In the genomic region with DNA sequence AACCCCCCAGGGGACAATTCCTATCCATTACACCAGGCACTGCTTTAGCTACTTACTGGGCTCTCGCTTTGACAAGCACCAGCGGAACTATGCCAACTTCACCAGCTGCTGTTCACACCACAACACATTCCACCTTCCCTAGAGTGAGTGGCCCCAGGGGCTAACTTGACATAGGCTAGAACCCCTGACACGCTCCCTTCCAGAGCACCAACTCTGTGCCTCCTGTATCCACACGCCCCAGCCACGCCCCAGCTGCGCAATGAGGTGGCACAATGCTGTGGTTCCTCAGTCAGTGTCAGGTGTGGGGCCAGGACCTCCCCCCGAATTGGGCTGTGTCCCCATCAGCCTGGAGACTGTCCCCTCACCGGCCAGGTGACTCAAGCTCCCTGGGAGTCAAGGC, we compare ENCODE assay signal across 27 cellular contexts. TPM values are rescaled to one million over a fixed set of nuclear protein-coding genes. Genes with fewer than 3 reads are reported as not detected.
A peak's percentile ranks its signal among the peaks of the same experiment; 100 is the strongest.
DNase-seq lines count a peak whose midpoint lies in the region; ATAC-seq and TF ChIP-seq lines count a peak whose summit lies in the region.
"Had no signal": no experiment of that assay in that cellular context is flagged by ENCODE, and none has a peak within 500 bp of the region (broad histone marks: within the 10 kb centered on the region; RNA-seq: fewer than 3 reads in every experiment).

No MANE protein-coding gene starts in this region.

- intact Hi-C loops in heart left ventricle (cut with DNase I) = loop anchor here in 2 of 10 donors (5.0 kb wide), 1 partner anchor 34 kb away; no protein-coding TSS in a partner anchor

- H3K4me3 ChIP-seq in heart left ventricle = no peak overlapping the region
- peak overlapping the region in 1 of 2 experiments; percentile 16 for H3K4me3 ChIP-seq in neutrophil (ENCODE audit: low read depth in 1 of 2, low read length in 1 of 2)
- H3K4me3 ChIP-seq in smooth muscle cell = no peak overlapping the region

- H3K4me1 ChIP-seq in heart left ventricle (peaks cover 0 to 51% (median 29%) of the 10 kb centered on the region in 12 donors), neutrophil (ENCODE audit: control insufficient read depth in 1 of 2, insufficient read depth in 1 of 2, low read depth in 1 of 2, low read length in 1 of 2) (peaks cover 71 to 73% of the 10 kb centered on the region in 2 experiments), smooth muscle cell (ENCODE audit: low read depth) (peaks cover 8% of the 10 kb centered on the region)

- H2AFZ ChIP-seq in smooth muscle cell (ENCODE audit: low read depth) = no peak overlapping the region

- H3K9me3 ChIP-seq in heart left ventricle (no peaks in the 10 kb centered on the region), neutrophil (no peaks in the 10 kb centered on the region), smooth muscle cell (replicated peaks; ENCODE audit: low read depth) (no peaks in the 10 kb centered on the region)

- WGBS in heart left ventricle, 4 donors = 63 to 81% (median 74%) methylated on average over 8 of the region's 8 CpGs
- WGBS in smooth muscle cell (ENCODE audit: low lambda C conversion rate) = 96% methylated on average over 8 of the region's 8 CpGs

- H3F3A ChIP-seq in smooth muscle cell (ENCODE audit: low read depth) = no peaks in the 10 kb centered on the region

- H4K20me1 ChIP-seq in smooth muscle cell (ENCODE audit: low read depth) = no peaks in the 10 kb centered on the region

- TF ChIP-seq CTCF in heart left ventricle (IDR thresholded peaks at IDR 0.05) = no peak
- no peak for TF ChIP-seq CTCF in neutrophil (IDR thresholded peaks at IDR 0.05)
- no peak for TF ChIP-seq CTCF in smooth muscle cell (IDR thresholded peaks at IDR 0.05; ENCODE audit: borderline replicate concordance, insufficient read depth, poor library complexity, severe bottlenecking)

- H3K27ac ChIP-seq in heart left ventricle (peak overlapping the region in 9 of 12 donors; percentile 5 to 71 (median 50)), neutrophil (peak overlapping the region; percentile 85), smooth muscle cell (ENCODE audit: low read depth) (no peak overlapping the region)
- H3K27ac ChIP-seq: 22Rv1, HL-60 had no signal

- ATAC-seq in heart left ventricle = peak in 3 of 4 donors; percentile 19 to 55 (median 32)
- ATAC-seq in GM19463 (IDR thresholded peaks at IDR 0.05; ENCODE audit: unreplicated experiment) = no peak
- ATAC-seq: HepG2; naive thymus-derived CD4-positive, alpha-beta T cell; PC-3; stimulated activated naive CD8-positive, alpha-beta T cell treated with anti-CD3 and anti-CD28 coated beads, Interleukin-15, amount 100 ng/mL, for 72 hours had no signal

- no peaks in the 10 kb centered on the region for H3K79me2 ChIP-seq in smooth muscle cell (ENCODE audit: low read depth)

- no peak for TF ChIP-seq POLR2A in heart left ventricle (IDR thresholded peaks at IDR 0.05)

- no peak overlapping the region for H3K9ac ChIP-seq in smooth muscle cell (ENCODE audit: low read depth)

- peak; percentile 51 for DNase-seq in DMS 273 (lab: John Stamatoyannopoulos, UW; ENCODE audit: unreplicated experiment)
- DNase-seq in DMS 273 treated with DMSO at 0.1 percent for 48 hours (lab: John Stamatoyannopoulos, UW) = no peak
- DNase-seq in RPMI7951 (ENCODE audit: low read depth) = peak; percentile 70
- peak in 1 of 5 donors; percentile 70 for DNase-seq in heart left ventricle
- no peak for DNase-seq in NCI-H2196 treated with DMSO at 0.1 percent for 48 hours (lab: John Stamatoyannopoulos, UW; ENCODE audit: unreplicated experiment)
- DNase-seq in smooth muscle cell (lab: John Stamatoyannopoulos, UW; ENCODE audit: unreplicated experiment) = no peak
- DNase-seq: activated B cell treated with CpG ODN at 0.5 μM for 24 hours; activated CD4-positive, alpha-beta T cell treated with anti-CD3 and anti-CD28 coated beads, Interleukin-2, amount 50 U/mL, for 4 hours; activated CD8-positive, alpha-beta memory T cell treated with anti-CD3 and anti-CD28 coated beads, Interleukin-2, amount 50 U/mL, for 4 hours; CD4-positive, alpha-beta T cell; dermis blood vessel endothelial cell; GF-D8; naive thymus-derived CD4-positive, alpha-beta T cell; NCI-H2029 treated with DMSO at 0.1 percent for 48 hours; NCI-H510A; PC-3; retina; SHP77 treated with DMSO at 0.1 percent for 48 hours; stimulated activated naive CD8-positive, alpha-beta T cell treated with anti-CD3 and anti-CD28 coated beads, Interleukin-15, amount 100 ng/mL, for 72 hours; trophoblast cell had no signal

- no peaks in the 10 kb centered on the region for H3K36me3 ChIP-seq in heart left ventricle
- no peaks in the 10 kb centered on the region for H3K36me3 ChIP-seq in neutrophil
- H3K36me3 ChIP-seq in smooth muscle cell (ENCODE audit: low read depth) = no peaks in the 10 kb centered on the region

- H3K4me2 ChIP-seq in smooth muscle cell = no peak overlapping the region

- no peaks in the 10 kb centered on the region for H3K27me3 ChIP-seq in heart left ventricle
- no peaks in the 10 kb centered on the region for H3K27me3 ChIP-seq in neutrophil
- H3K27me3 ChIP-seq in smooth muscle cell (ENCODE audit: low read depth) = no peaks in the 10 kb centered on the region

RNA-seq across cellular contexts. Expression of a gene that starts 11.7 kb away (rescaled TPM):
- total RNA-seq in RPMI7951 (2014; rRNA removed; shearing (Covaris generic)) = not detected in 2 replicates
- total RNA-seq in heart left ventricle (10 to 100 TPM in 3 of 9 donors, 1 to 10 TPM in 6; 1.1 to 25.9 (median 3.3) TPM), smooth muscle cell (1.3 TPM in 1 of 2 replicates, not detected in the other)
- polyA plus RNA-seq in heart left ventricle (1 to 10 TPM; 2.8 to 7.2 TPM), smooth muscle cell (0.10 and 0.65 TPM in 2 replicates)
- total RNA-seq: HepG2, LHCN-M2, osteocyte, PC-3 had no signal
- polyA plus RNA-seq: HepG2 had no signal

RNA-seq across cellular contexts. Expression of a gene that starts 25.3 kb away (rescaled TPM):
- 75.3 and 169 TPM in 2 replicates for total RNA-seq in RPMI7951 (2014; rRNA removed; shearing (Covaris generic))
- 100 to 1,000 TPM in 1 of 9 donors, 10 to 100 TPM in 8; 18.3 to 140 (median 70.2) TPM for total RNA-seq in heart left ventricle
- 10 to 100 TPM; 44.5 to 61.9 TPM for polyA plus RNA-seq in heart left ventricle
- 16.3 and 26.7 TPM in 2 replicates for total RNA-seq in smooth muscle cell
- polyA plus RNA-seq in smooth muscle cell = 43.7 and 51.5 TPM in 2 replicates

RNA-seq across cellular contexts. Expression of a gene that starts 42.7 kb away (rescaled TPM):
- total RNA-seq in RPMI7951 (2014; rRNA removed; shearing (Covaris generic)) = 5.8 and 7.1 TPM in 2 replicates
- 10 to 100 TPM; 29.2 to 50.2 (median 42.1) TPM for total RNA-seq in heart left ventricle
- 10 to 100 TPM; 25.8 to 48.4 TPM for polyA plus RNA-seq in heart left ventricle
- total RNA-seq in smooth muscle cell = 8.4 and 12.2 TPM in 2 replicates
- polyA plus RNA-seq in smooth muscle cell = 12.2 and 15.6 TPM in 2 replicates

Comparison
In these comparisons a context has a peak if more than half of its experiments do, and no peak if none do; other contexts are left out.
1. DNase-seq: peak in DMS 273 (single experiment) and RPMI7951 (single experiment); none in DMS 273 treated with DMSO at 0.1 percent for 48 hours (single experiment), NCI-H2196 treated with DMSO at 0.1 percent for 48 hours (single experiment) and smooth muscle cell (single experiment).